In genomic region chr7:150322833-150323681, GRCh38 we compare ENCODE assay signal across 8 cellular contexts. TPM values are rescaled to one million over a fixed set of nuclear protein-coding genes. Genes with fewer than 3 reads are reported as not detected.
DNase-seq lines count a peak whose midpoint lies in the region; ATAC-seq and TF ChIP-seq lines count a peak whose summit lies in the region.

TSS of gene ACTR3C (minus strand) at chr7:150323545. CDS start at chr7:150295296, 28,249 bp downstream.
TSS of gene LRRC61 (plus strand) at chr7:150323355. CDS start at chr7:150336862, 13,507 bp downstream.

- H3K36me3 ChIP-seq in body of pancreas (replicated peaks in 1 of 2; ENCODE audit: insufficient read depth in 1 of 2, low read depth in 2 of 2) = no peaks in the 10 kb centered on the region
- no peaks in the 10 kb centered on the region for H3K36me3 ChIP-seq in kidney epithelial cell (ENCODE audit: control insufficient read depth, insufficient read depth, low read length)

- H3K9me3 ChIP-seq in body of pancreas = no peaks in the 10 kb centered on the region

- POLR2A ChIA-PET in GM10248 (lab: Yijun Ruan, JAX) = no interaction called here

- H3K27ac ChIP-seq in body of pancreas = peak within 1 kb of the TSS; percentile 91 to 99 (median 98)

- peak; percentile 26 for TF ChIP-seq CTCF in GM10248 (IDR thresholded peaks at IDR 0.05; ENCODE audit: control extremely low read depth, extremely low read depth, low read depth, missing control alignments)
- TF ChIP-seq CTCF in HFF-Myc (IDR thresholded peaks at IDR 0.05; ENCODE audit: low read depth, low read length, missing control alignments) = no peak
- peak; percentile 16 to 54 (median 37) for TF ChIP-seq CTCF in body of pancreas (IDR thresholded peaks at IDR 0.05)
- no peak for TF ChIP-seq CTCF in kidney epithelial cell (IDR thresholded peaks at IDR 0.05; ENCODE audit: insufficient read depth, low read length, poor library complexity, severe bottlenecking)

- ATAC-seq in body of pancreas = peak; percentile 77

- CTCF ChIA-PET in GM10248 (lab: Yijun Ruan, JAX) = interaction anchor here (1.1 to 2.9 kb wide), 2 partner anchors 9 to 97 kb away, joined by 3 to 10 read pairs; no protein-coding TSS in a partner anchor

- intact Hi-C loops in body of pancreas (cut with DNase I) = no loop called here

- 2 to 9% methylated on average over 18 to 78 of the region's 82 CpGs for WGBS in body of pancreas, 2 donors

- peaks cover 56% of the 10 kb centered on the region for H3K4me1 ChIP-seq in body of pancreas

- DNase-seq in GM10248 (ENCODE audit: extremely low spot score) (peak; percentile 82), HFF-Myc (ENCODE audit: extremely low read depth, low read depth) (no peak), NCI-H128 (lab: John Stamatoyannopoulos, UW; ENCODE audit: unreplicated experiment) (peak; percentile 53), T-helper 2 cell (peak in 4 of 5 experiments; percentile 32 to 83 (median 34)), body of pancreas (peak; percentile 78 to 82 (median 79)), kidney epithelial cell (ENCODE audit: low read depth) (no peak), amniotic stem cell (lab: John Stamatoyannopoulos, UW) (no peak)
- peak; percentile 68 for DNase-seq in stimulated activated CD4-positive, alpha-beta T cell treated with anti-CD3 and anti-CD28 coated beads, Interleukin-4, amount 100 ng/mL, for 1 hour

- H3K27me3 ChIP-seq in body of pancreas (no peaks in the 10 kb centered on the region), kidney epithelial cell (ENCODE audit: control insufficient read depth, insufficient read depth, low read length) (no peaks in the 10 kb centered on the region)

- H3K4me3 ChIP-seq in HFF-Myc (replicated peaks; ENCODE audit: low read depth, low read length) (peak within 1 kb of the TSS; percentile 42), body of pancreas (peak within 1 kb of the TSS; percentile 14 to 52), kidney epithelial cell (ENCODE audit: low read depth, low read length) (peak within 1 kb of the TSS; percentile 61)

- TF ChIP-seq POLR2A in body of pancreas (IDR thresholded peaks at IDR 0.05) = peak; percentile 47 to 77 (median 70)

RNA-seq across cellular contexts. Expression of gene ACTR3C, which starts in this region (rescaled TPM):
- total RNA-seq in body of pancreas (10 to 100 TPM; 35.5 to 69.9 TPM), kidney epithelial cell (3.3 and 4.0 TPM in 2 replicates)

RNA-seq across cellular contexts. Expression of gene LRRC61, which starts in this region (rescaled TPM):
- total RNA-seq in body of pancreas = 10 to 100 TPM in 1 of 2 donors, 1 to 10 TPM in 1; 4.9 to 25.2 TPM
- 63.4 and 70.8 TPM in 2 replicates for total RNA-seq in kidney epithelial cell

Comparison
In these comparisons a context has a peak if more than half of its experiments do, and no peak if none do; other contexts are left out.
1. DNase-seq: peak in GM10248 (single experiment), NCI-H128 (single experiment), T-helper 2 cell (4 of 5), body of pancreas (4 of 4) and stimulated activated CD4-positive, alpha-beta T cell treated with anti-CD3 and anti-CD28 coated beads, Interleukin-4, amount 100 ng/mL, for 1 hour (single experiment); none in HFF-Myc (single experiment), kidney epithelial cell (single experiment) and amniotic stem cell (single experiment).
2. CTCF ChIP-seq: peak in GM10248 (single experiment) and body of pancreas (7 of 7); none in HFF-Myc (single experiment) and kidney epithelial cell (single experiment).
3. Peak in every context shown above with its lines, with median percentiles within 50 percentile points of each other: H3K4me3 ChIP-seq.